In the genomic region with DNA sequence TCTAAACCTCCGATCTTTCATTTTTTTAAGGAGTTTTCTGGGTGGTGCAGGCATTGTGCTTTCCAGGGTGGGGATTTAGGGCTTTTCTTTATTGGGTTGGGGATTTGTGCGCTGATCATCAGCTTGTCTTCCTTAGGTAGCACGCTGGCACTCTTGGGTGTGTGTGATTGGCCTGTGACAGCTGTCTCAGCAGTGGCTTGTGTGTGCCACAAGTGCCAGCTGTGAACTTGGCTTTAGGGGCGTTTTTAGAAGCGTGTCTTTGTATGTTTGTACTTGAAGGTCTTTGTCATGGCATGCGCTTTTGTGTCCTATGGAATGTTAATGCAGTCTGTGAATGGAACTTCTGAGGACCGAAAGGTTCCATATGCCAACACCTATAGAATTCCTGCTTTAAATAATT, we compare ENCODE assay signal across 8 cellular contexts. TPM values are rescaled to one million over a fixed set of nuclear protein-coding genes. Genes with fewer than 3 reads are reported as not detected.
DNase-seq lines count a peak whose midpoint lies in the region; ATAC-seq, FAIRE-seq and TF ChIP-seq lines count a peak whose summit lies in the region.

No MANE protein-coding gene starts in this region.

- peaks cover 34% of the 10 kb centered on the region for H3K4me1 Mint-ChIP-seq in activated naive CD4-positive, alpha-beta T cell treated with anti-CD3 and anti-CD28 coated beads for 36 hours (ENCODE audit: low read depth)

- peak; percentile 26 for ATAC-seq in GM18505 (IDR thresholded peaks at IDR 0.05; ENCODE audit: unreplicated experiment)

- FAIRE-seq in RCC 7860 (lab: Jason Lieb, UNC) = no peak

- peaks cover 5% of the 10 kb centered on the region for H3K36me3 Mint-ChIP-seq in activated naive CD4-positive, alpha-beta T cell treated with anti-CD3 and anti-CD28 coated beads for 36 hours (ENCODE audit: low read depth)

- TF ChIP-seq CTCF in 22Rv1 (IDR thresholded peaks at IDR 0.05) = no peak

- intact Hi-C loops in activated naive CD4-positive, alpha-beta T cell treated with anti-CD3 and anti-CD28 coated beads for 36 hours (cut with micrococcal nuclease) = loop anchor here (1.0 to 10.0 kb wide), 5 partner anchors 304 to 1597 kb away; partner anchors contain the start of genes ANKIB1, FZD1, GTPBP10 and KRIT1
- intact Hi-C loops in posterior vena cava (cut with DNase I) = no loop called here

- H3K27me3 Mint-ChIP-seq in activated naive CD4-positive, alpha-beta T cell treated with anti-CD3 and anti-CD28 coated beads for 36 hours (ENCODE audit: low read depth) = no peaks in the 10 kb centered on the region

- TF ChIP-seq POLR2A in GM18505 (IDR thresholded peaks at IDR 0.05; ENCODE audit: borderline replicate concordance, extremely low read depth, insufficient read depth, insufficient read length) = no peak

- H3K27ac Mint-ChIP-seq in activated naive CD4-positive, alpha-beta T cell treated with anti-CD3 and anti-CD28 coated beads for 36 hours = peak overlapping the region; percentile 94

- CTCF ChIA-PET in activated naive CD4-positive, alpha-beta T cell treated with anti-CD3 and anti-CD28 coated beads for 36 hours (lab: Charles Lee) = interaction anchor here (0.8 to 3.1 kb wide), 5 partner anchors 12 to 510 kb away, joined by 3 to 16 read pairs (median 5); partner anchors contain the start of genes GATAD1 and MTERF1

- H3K9me3 Mint-ChIP-seq in activated naive CD4-positive, alpha-beta T cell treated with anti-CD3 and anti-CD28 coated beads for 36 hours = no peaks in the 10 kb centered on the region

- peak overlapping the region; percentile 90 for H3K4me3 Mint-ChIP-seq in activated naive CD4-positive, alpha-beta T cell treated with anti-CD3 and anti-CD28 coated beads for 36 hours

- peak overlapping the region; percentile 87 for H3K27ac ChIP-seq in 22Rv1

- DNase-seq in HK-2 (ENCODE audit: unreplicated experiment) (peak; percentile 34), RCC 7860 (ENCODE audit: low spot score) (peak; percentile 34), globus pallidus (ENCODE audit: low spot score) (peak; percentile 71), occipital lobe (lab: John Stamatoyannopoulos, UW) (peak; percentile 6), posterior vena cava (ENCODE audit: low spot score) (no peak)
- peak; percentile 65 for DNase-seq in activated naive CD4-positive, alpha-beta T cell treated with anti-CD3 and anti-CD28 coated beads for 36 hours

RNA-seq across cellular contexts. Expression of gene AKAP9, which starts 0.8 kb away (rescaled TPM):
- 10 to 100 TPM; 20.0 to 26.2 TPM for total RNA-seq in activated naive CD4-positive, alpha-beta T cell treated with anti-CD3 and anti-CD28 coated beads for 36 hours
- total RNA-seq in occipital lobe (217 TPM), posterior vena cava (10 to 100 TPM; 45.1 to 46.9 TPM)
